Comparison of ENCODE assay signal across 11 cellular contexts in genomic region chr9:127768666-127769065, GRCh38. TPM values are rescaled to one million over a fixed set of nuclear protein-coding genes. Genes with fewer than 3 reads are reported as not detected.
A peak's percentile ranks its signal among the peaks of the same experiment; 100 is the strongest.
DNase-seq lines count a peak whose midpoint lies in the region; ATAC-seq and TF ChIP-seq lines count a peak whose summit lies in the region.
"Had no signal": no experiment of that assay in that cellular context is flagged by ENCODE, and none has a peak within 500 bp of the region (broad histone marks: within the 10 kb centered on the region; RNA-seq: fewer than 3 reads in every experiment).

No MANE protein-coding gene starts in this region.

- peak overlapping the region in 5 of 6 donors; percentile 84 to 99 (median 93) for H3K27ac Mint-ChIP-seq in naive B cell
- peak overlapping the region; percentile 84 for H3K27ac Mint-ChIP-seq in type B pancreatic cell

- POLR2A ChIA-PET in A673 (lab: Charles Lee; ENCODE audit: low non-redundant PET): no interaction called here

- peak overlapping the region; percentile 74 for H3K4me3 ChIP-seq in left ventricle myocardium inferior
- no peak overlapping the region for H3K4me3 ChIP-seq in brain microvascular endothelial cell (ENCODE audit: low read depth, low read length)
- H3K4me3 ChIP-seq in A673 (ENCODE audit: low read depth, low read length, poor library complexity, severe bottlenecking): no peak overlapping the region

- H3K27me3 ChIP-seq in left ventricle myocardium inferior (ENCODE audit: low read depth) (no peaks in the 10 kb centered on the region), brain microvascular endothelial cell (replicated peaks) (no peaks in the 10 kb centered on the region), A673 (replicated peaks; ENCODE audit: insufficient read depth, low read depth, low read length, poor library complexity) (no peaks in the 10 kb centered on the region)

- H3K36me3 ChIP-seq in left ventricle myocardium inferior: no peaks in the 10 kb centered on the region
- no peaks in the 10 kb centered on the region for H3K36me3 ChIP-seq in brain microvascular endothelial cell (replicated peaks)
- no peaks in the 10 kb centered on the region for H3K36me3 ChIP-seq in A673 (ENCODE audit: insufficient read depth, low read length, poor library complexity, severe bottlenecking)

- H3K9me3 ChIP-seq in left ventricle myocardium inferior (replicated peaks): no peaks in the 10 kb centered on the region
- H3K9me3 ChIP-seq in A673 (ENCODE audit: low read depth, low read length, poor library complexity, severe bottlenecking): no peaks in the 10 kb centered on the region

- H3K9me3 Mint-ChIP-seq in naive B cell: no peaks in the 10 kb centered on the region
- no peaks in the 10 kb centered on the region for H3K9me3 Mint-ChIP-seq in type B pancreatic cell

- DNase-seq in left ventricle myocardium inferior (no peak), Right ventricle myocardium inferior (ENCODE audit: missing footprints) (no peak), brain microvascular endothelial cell (no peak), naive B cell (no peak), type B pancreatic cell (ENCODE audit: extremely low spot score, unreplicated experiment) (no peak), A673 (ENCODE audit: low spot score) (no peak), HCEC 1CT (no peak)
- DNase-seq: aorta, kidney glomerular epithelial cell had no signal

- no peak for TF ChIP-seq CTCF in left ventricle myocardium inferior (IDR thresholded peaks at IDR 0.05; ENCODE audit: borderline replicate concordance)
- no peak for TF ChIP-seq CTCF in brain microvascular endothelial cell (IDR thresholded peaks at IDR 0.05; ENCODE audit: low read depth, low read length, missing control alignments)
- TF ChIP-seq CTCF in type B pancreatic cell (conservative IDR thresholded peaks at IDR 0.05): no peak
- TF ChIP-seq CTCF in A673 (conservative IDR thresholded peaks at IDR 0.05; ENCODE audit: low read depth, low read length): no peak

- H3K4me3 Mint-ChIP-seq in naive B cell: peak overlapping the region in 7 of 8 donors; percentile 9 to 72 (median 54)
- peak overlapping the region; percentile 62 for H3K4me3 Mint-ChIP-seq in type B pancreatic cell

- CTCF ChIA-PET in A673 (lab: Charles Lee): no interaction called here

- in situ Hi-C loops in brain microvascular endothelial cell (cut with HindIII; ENCODE audit: low pct_ligation_motif_present, low sequenced_read_pairs): loop anchor here (25.0 kb wide), 1 partner anchor 94 kb away; the partner anchor contains the start of gene ENG

- ATAC-seq in Right ventricle myocardium inferior (no peak), naive B cell (ENCODE audit: low read depth in 2 of 2) (no peak), GM18907 (IDR thresholded peaks at IDR 0.05; ENCODE audit: unreplicated experiment) (no peak)

- BruUV-seq in A673 (replicated peaks; lab: Mats Ljungman, UMichigan): no TSS peak

- H3K27me3 Mint-ChIP-seq in naive B cell: no peaks in the 10 kb centered on the region
- peaks cover 25% of the 10 kb centered on the region for H3K27me3 Mint-ChIP-seq in type B pancreatic cell

- peak overlapping the region; percentile 93 for H3K27ac ChIP-seq in left ventricle myocardium inferior (replicated peaks)
- peak overlapping the region; percentile 40 for H3K27ac ChIP-seq in brain microvascular endothelial cell
- H3K27ac ChIP-seq in A673 (ENCODE audit: low read depth, low read length, poor library complexity, severe bottlenecking): no peak overlapping the region

- H3K4me1 ChIP-seq in left ventricle myocardium inferior (peaks cover 77% of the 10 kb centered on the region), A673 (ENCODE audit: insufficient read depth, low read length, poor library complexity, severe bottlenecking) (peaks cover 7% of the 10 kb centered on the region)

- H3K4me1 Mint-ChIP-seq in naive B cell: peaks cover 66 to 83% (median 83%) of the 10 kb centered on the region in 3 donors
- H3K4me1 Mint-ChIP-seq in type B pancreatic cell (ENCODE audit: unreplicated experiment): peaks cover 47% of the 10 kb centered on the region

- peaks cover 4 to 31% of the 10 kb centered on the region in 2 donors for H3K36me3 Mint-ChIP-seq in naive B cell
- H3K36me3 Mint-ChIP-seq in type B pancreatic cell: no peaks in the 10 kb centered on the region

- intact Hi-C loops in left ventricle myocardium inferior (cut with micrococcal nuclease): no loop called here
- intact Hi-C loops in Right ventricle myocardium inferior (cut with DNase I): no loop called here
- intact Hi-C loops in A673 (cut with micrococcal nuclease; ENCODE audit: unreplicated experiment): no loop called here

RNA-seq across cellular contexts. Expression of gene SH2D3C, which starts 9.8 kb away (rescaled TPM):
- 18.2 TPM for total RNA-seq in left ventricle myocardium inferior
- 21.3 TPM for total RNA-seq in Right ventricle myocardium inferior
- polyA plus RNA-seq in naive B cell (ENCODE audit: low read depth in 6 of 6): 10 to 100 TPM; 29.8 to 87.0 (median 34.7) TPM
- 1.6 and 7.1 TPM in 2 replicates for total RNA-seq in type B pancreatic cell (ENCODE audit: low replicate concordance)
- not detected in 2 replicates for total RNA-seq in A673 (2021)

RNA-seq across cellular contexts. Expression of gene CDK9, which starts 17.2 kb away (rescaled TPM):
- total RNA-seq in left ventricle myocardium inferior: 46.4 TPM
- total RNA-seq in Right ventricle myocardium inferior: 49.9 TPM
- 10 to 100 TPM; 37.3 to 88.8 (median 43.2) TPM for polyA plus RNA-seq in naive B cell (ENCODE audit: low read depth in 6 of 6)
- 65.8 and 77.3 TPM in 2 replicates for total RNA-seq in type B pancreatic cell (ENCODE audit: low replicate concordance)
- total RNA-seq in A673 (2021): 68.0 and 77.7 TPM in 2 replicates

RNA-seq across cellular contexts. Expression of gene TOR2A, which starts 33.6 kb away (rescaled TPM):
- total RNA-seq in left ventricle myocardium inferior (2.3 TPM), Right ventricle myocardium inferior (3.8 TPM), type B pancreatic cell (ENCODE audit: low replicate concordance) (21.5 and 21.9 TPM in 2 replicates), A673 (2021) (9.1 and 9.2 TPM in 2 replicates)
- 10 to 100 TPM; 24.9 to 40.0 (median 27.3) TPM for polyA plus RNA-seq in naive B cell (ENCODE audit: low read depth in 6 of 6)

RNA-seq across cellular contexts. Expression of gene FPGS, which starts 34.0 kb away (rescaled TPM):
- 38.0 TPM for total RNA-seq in left ventricle myocardium inferior
- 30.2 TPM for total RNA-seq in Right ventricle myocardium inferior
- polyA plus RNA-seq in naive B cell (ENCODE audit: low read depth in 6 of 6): 10 to 100 TPM; 52.2 to 78.0 (median 59.1) TPM
- total RNA-seq in type B pancreatic cell (ENCODE audit: low replicate concordance): 18.7 and 42.4 TPM in 2 replicates
- total RNA-seq in A673 (2021): 74.9 and 78.2 TPM in 2 replicates

RNA-seq across cellular contexts. Expression of gene TTC16, which starts 52.8 kb away (rescaled TPM):
- total RNA-seq in left ventricle myocardium inferior (0.25 TPM), Right ventricle myocardium inferior (0.30 TPM), type B pancreatic cell (ENCODE audit: low replicate concordance) (0.10 TPM in 1 of 2 replicates, not detected in the other), A673 (2021) (not detected in 2 replicates)
- polyA plus RNA-seq in naive B cell (ENCODE audit: low read depth in 6 of 6): under 1 TPM in 1 of 6 donors, not detected in 5; 0.66 TPM
- total RNA-seq: RPMI7951 had no signal
- polyA plus RNA-seq: aorta had no signal
